11 cellular contexts compared by ENCODE assay signal in the genomic region with DNA sequence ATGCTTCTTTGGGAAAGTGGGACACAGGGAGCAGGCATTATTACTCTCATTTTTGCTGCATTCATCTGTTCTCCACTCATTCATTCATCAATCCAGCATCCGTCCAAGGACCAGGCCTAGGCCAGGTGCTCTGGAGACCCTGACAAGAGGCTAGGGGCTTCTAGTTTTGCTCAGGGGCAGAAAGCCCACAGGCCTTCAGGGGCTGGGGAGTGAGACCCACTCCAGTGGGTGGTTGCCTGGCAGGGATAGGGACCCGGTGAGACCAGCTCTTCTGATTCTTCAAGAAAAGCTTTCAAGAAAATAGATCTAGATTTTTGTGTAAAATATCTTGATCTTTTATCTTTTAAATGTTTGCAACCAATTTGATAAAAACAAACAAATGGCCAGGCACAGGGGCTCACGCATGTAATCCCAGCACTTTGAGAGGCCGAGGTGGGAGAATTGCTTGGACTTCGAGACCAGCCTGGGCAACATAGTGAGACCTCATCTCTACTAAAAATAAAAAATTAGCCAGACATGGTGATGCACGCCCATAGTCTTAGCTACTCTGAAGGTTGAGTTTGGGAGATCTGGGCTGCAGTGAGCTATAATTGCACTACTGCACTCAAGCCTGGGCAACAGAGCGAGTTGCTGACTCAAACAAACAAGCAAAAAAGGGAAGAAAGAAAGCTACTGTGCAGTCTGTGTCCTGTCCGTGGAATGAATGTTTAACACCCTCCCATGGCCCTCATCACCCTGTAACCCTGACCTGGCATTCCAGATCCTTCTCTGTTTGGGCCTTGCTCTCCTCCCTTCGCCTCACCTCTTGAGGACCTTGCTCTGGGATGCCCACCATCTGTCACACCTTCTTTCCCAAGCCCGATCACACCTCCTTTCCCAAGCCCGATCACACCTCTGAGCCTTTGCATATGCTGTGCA. TPM values are rescaled to one million over a fixed set of nuclear protein-coding genes. Genes with fewer than 3 reads are reported as not detected.
DNase-seq lines count a peak whose midpoint lies in the region; ATAC-seq and TF ChIP-seq lines count a peak whose summit lies in the region.
"Had no signal": no experiment of that assay in that cellular context is flagged by ENCODE, and none has a peak within 500 bp of the region (broad histone marks: within the 10 kb centered on the region; RNA-seq: fewer than 3 reads in every experiment).

No MANE protein-coding gene starts in this region.

- H3K27ac ChIP-seq in coronary artery, result no peak overlapping the region
- H3K27ac ChIP-seq in CD4-positive, alpha-beta T cell (ENCODE audit: low read depth, low read length), result no peak overlapping the region
- H3K27ac ChIP-seq: PC-9, testis had no signal

- no peaks in the 10 kb centered on the region for H3K27me3 ChIP-seq in CD4-positive, alpha-beta T cell (ENCODE audit: control insufficient read depth, insufficient read depth, low read length)
- H3K27me3 ChIP-seq: testis had no signal

- DNase-seq in coronary artery (ENCODE audit: low spot score) (peak; percentile 33), G401 (ENCODE audit: low spot score) (no peak), Right ventricle myocardium inferior (ENCODE audit: missing footprints) (no peak), NCI-H69 (lab: John Stamatoyannopoulos, UW) (no peak)
- no peak for DNase-seq in CD4-positive, alpha-beta T cell
- DNase-seq: foreskin fibroblast, PC-9, testis had no signal

- ATAC-seq in GM18502 (IDR thresholded peaks at IDR 0.05; ENCODE audit: poor library complexity, unreplicated experiment), result peak; percentile 95
- peak; percentile 86 for ATAC-seq in GM19397 (IDR thresholded peaks at IDR 0.05; ENCODE audit: unreplicated experiment)
- ATAC-seq in HG03025 (IDR thresholded peaks at IDR 0.05; ENCODE audit: low FRiP score, unreplicated experiment), result peak; percentile 82
- ATAC-seq in CD4-positive, alpha-beta T cell (ENCODE audit: poor library complexity), result no peak
- ATAC-seq in Right ventricle myocardium inferior, result no peak

- intact Hi-C loops in CD4-positive, alpha-beta T cell (cut with DNase I, micrococcal nuclease), result no loop called here
- intact Hi-C loops in Right ventricle myocardium inferior (cut with DNase I), result no loop called here

- no peak for TF ChIP-seq CTCF in coronary artery (IDR thresholded peaks at IDR 0.05)
- TF ChIP-seq CTCF in CD4-positive, alpha-beta T cell (IDR thresholded peaks at IDR 0.05), result no peak

- no peaks in the 10 kb centered on the region for H3K27me3 Mint-ChIP-seq in CD4-positive, alpha-beta T cell

- no peak overlapping the region for H3K27ac Mint-ChIP-seq in CD4-positive, alpha-beta T cell

- no peaks in the 10 kb centered on the region for H3K4me1 Mint-ChIP-seq in CD4-positive, alpha-beta T cell (ENCODE audit: low read depth)

- in situ Hi-C loops in G401 (cut with HindIII; ENCODE audit: low sequenced_read_pairs), result no loop called here

- H3K4me3 ChIP-seq in coronary artery, result no peak overlapping the region
- H3K4me3 ChIP-seq: PC-9, testis had no signal

- POLR2A ChIA-PET in CD4-positive, alpha-beta T cell (lab: Charles Lee), result interaction anchor here (0.6 kb wide), 1 partner anchor 598 kb away, joined by 3 read pairs; no protein-coding TSS in a partner anchor

- CTCF ChIA-PET in CD4-positive, alpha-beta T cell (lab: Charles Lee), result no interaction called here

- no peaks in the 10 kb centered on the region for H3K9me3 ChIP-seq in CD4-positive, alpha-beta T cell (ENCODE audit: control insufficient read depth, low read length)
- H3K9me3 ChIP-seq: testis had no signal

- H3K9me3 Mint-ChIP-seq in CD4-positive, alpha-beta T cell, result no peaks in the 10 kb centered on the region

- no peak overlapping the region for H3K4me3 Mint-ChIP-seq in CD4-positive, alpha-beta T cell

- H3K36me3 Mint-ChIP-seq in CD4-positive, alpha-beta T cell (ENCODE audit: low read depth), result no peaks in the 10 kb centered on the region

RNA-seq across cellular contexts. Expression of gene LRP8, which starts 17.3 kb away (rescaled TPM):
- 7.0 and 8.0 TPM in 2 replicates for total RNA-seq in G401 (2014; rRNA removed; shearing (Covaris generic))
- total RNA-seq in CD4-positive, alpha-beta T cell, result 10 to 100 TPM in 1 of 2 experiments, 1 to 10 TPM in 1; 8.1 to 11.5 TPM
- 1.2 TPM for total RNA-seq in Right ventricle myocardium inferior

Comparison
In these comparisons a context has a peak if more than half of its experiments do, and no peak if none do; other contexts are left out.
1. ATAC-seq: peak in GM18502 (single experiment), GM19397 (single experiment) and HG03025 (single experiment); none in CD4-positive, alpha-beta T cell (single experiment) and Right ventricle myocardium inferior (single experiment).